ENCODE assay signal across 10 cellular contexts in genomic region chr14:24432259-24433131, GRCh38. TPM values are rescaled to one million over a fixed set of nuclear protein-coding genes. Genes with fewer than 3 reads are reported as not detected.
A peak's percentile ranks its signal among the peaks of the same experiment; 100 is the strongest.
DNase-seq lines count a peak whose midpoint lies in the region; ATAC-seq and TF ChIP-seq lines count a peak whose summit lies in the region.
"Had no signal": no experiment of that assay in that cellular context is flagged by ENCODE, and none has a peak within 500 bp of the region (broad histone marks: within the 10 kb centered on the region; RNA-seq: fewer than 3 reads in every experiment).

No MANE protein-coding gene starts in this region.

- no peaks in the 10 kb centered on the region for H3K27me3 Mint-ChIP-seq in natural killer cell treated with Interleukin-12 subunit alpha and Interleukin-12 subunit beta and Interleukin-15 and Interleukin-18, amount 100 ng/mL, for 72 hours

- H3K27ac ChIP-seq in GM23248 (0 out of 2 replicates have a peak overlapping the region, but pooled peaks have one; percentile 1), substantia nigra (ENCODE audit: low read depth, low read length, poor library complexity, severe bottlenecking) (no peak overlapping the region)
- H3K27ac ChIP-seq: cardiac muscle cell had no signal

- ATAC-seq in natural killer cell treated with Interleukin-12 subunit alpha and Interleukin-12 subunit beta and Interleukin-15 and Interleukin-18, amount 100 ng/mL, for 72 hours = no peak

- in situ Hi-C loops in GM23248 (cut with MboI) = no loop called here

- peaks cover 30 to 43% of the 10 kb centered on the region in 2 donors for H3K4me1 Mint-ChIP-seq in natural killer cell treated with Interleukin-12 subunit alpha and Interleukin-12 subunit beta and Interleukin-15 and Interleukin-18, amount 100 ng/mL, for 72 hours (ENCODE audit: low read depth in 2 of 2)

- no peaks in the 10 kb centered on the region for H3K9me3 ChIP-seq in GM23248 (ENCODE audit: low read depth)

- peak overlapping the region; percentile 97 for H3K4me2 ChIP-seq in GM23248 (ENCODE audit: unreplicated experiment)

- peaks cover 52% of the 10 kb centered on the region for H3K79me2 ChIP-seq in GM23248 (ENCODE audit: insufficient read depth)

- peak overlapping the region; percentile 90 to 92 for H3K27ac Mint-ChIP-seq in natural killer cell treated with Interleukin-12 subunit alpha and Interleukin-12 subunit beta and Interleukin-15 and Interleukin-18, amount 100 ng/mL, for 72 hours

- H4K20me1 ChIP-seq in GM23248 (ENCODE audit: insufficient read depth) = no peaks in the 10 kb centered on the region

- peaks cover 8% of the 10 kb centered on the region for H3K36me3 Mint-ChIP-seq in natural killer cell treated with Interleukin-12 subunit alpha and Interleukin-12 subunit beta and Interleukin-15 and Interleukin-18, amount 100 ng/mL, for 72 hours

- H2AFZ ChIP-seq in GM23248 = no peak overlapping the region

- no peak for DNase-seq in AG04449 (ENCODE audit: low read depth, low spot score)
- DNase-seq in GM23248 = peak; percentile 59
- DNase-seq in choroid plexus epithelial cell (ENCODE audit: low read depth) = no peak
- DNase-seq in natural killer cell treated with Interleukin-12 subunit alpha and Interleukin-12 subunit beta and Interleukin-15 and Interleukin-18, amount 100 ng/mL, for 72 hours (ENCODE audit: low spot score) = no peak
- no peak for DNase-seq in HPDE6-E6E7 (ENCODE audit: extremely low spot score)
- DNase-seq in HCEC 1CT = no peak
- DNase-seq in stimulated activated CD4-positive, alpha-beta T cell treated with anti-CD3 and anti-CD28 coated beads, Interleukin-15, amount 100 ng/mL, for 24 hours = no peak
- no peak for DNase-seq in substantia nigra (lab: John Stamatoyannopoulos, UW)

- H3K4me3 ChIP-seq in AG04449 (ENCODE audit: low read depth, low read length) (peak overlapping the region; percentile 88), GM23248 (peak overlapping the region; percentile 97), choroid plexus epithelial cell (ENCODE audit: low read depth, low read length) (peak overlapping the region; percentile 71)
- H3K4me3 ChIP-seq: cardiac muscle cell had no signal

- peak overlapping the region; percentile 97; the same call in 1 of the 2 replicates for H3K9ac ChIP-seq in GM23248

- H3K9me2 ChIP-seq in GM23248 (ENCODE audit: insufficient read depth) = no peaks in the 10 kb centered on the region

- no peaks in the 10 kb centered on the region for H3K9me3 Mint-ChIP-seq in natural killer cell treated with Interleukin-12 subunit alpha and Interleukin-12 subunit beta and Interleukin-15 and Interleukin-18, amount 100 ng/mL, for 72 hours

- peaks cover 39% of the 10 kb centered on the region for H3F3A ChIP-seq in GM23248 (ENCODE audit: insufficient read depth)

- POLR2A ChIA-PET in AG04449 (lab: Yijun Ruan, JAX) = interaction anchor here (0.7 to 3.1 kb wide), 10 partner anchors 7 to 381 kb away, joined by 3 to 25 read pairs (median 6); partner anchors contain the start of genes CARMIL3, DHRS1, NOP9 and SDR39U1

- no peaks in the 10 kb centered on the region for H3K27me3 ChIP-seq in GM23248 (replicated peaks; ENCODE audit: insufficient read depth)
- H3K27me3 ChIP-seq: cardiac muscle cell had no signal

- no peak overlapping the region for H3K4me3 Mint-ChIP-seq in natural killer cell treated with Interleukin-12 subunit alpha and Interleukin-12 subunit beta and Interleukin-15 and Interleukin-18, amount 100 ng/mL, for 72 hours

- TF ChIP-seq CTCF in AG04449 (IDR thresholded peaks at IDR 0.05; ENCODE audit: insufficient read depth, low read length, missing control alignments) = no peak
- TF ChIP-seq CTCF in choroid plexus epithelial cell (conservative IDR thresholded peaks at IDR 0.05; ENCODE audit: low read depth, low read length) = no peak

- CTCF ChIA-PET in AG04449 (lab: Yijun Ruan, JAX) = interaction anchor here (1.0 to 33.5 kb wide), 25 partner anchors 9 to 376 kb away, joined by 3 to 1633 read pairs (median 8); partner anchors contain the start of genes ADCY4, CIDEB, DHRS1 and LTB4R

- peaks cover 33% of the 10 kb centered on the region for H3K4me1 ChIP-seq in GM23248 (ENCODE audit: insufficient read depth)

- WGBS in GM23248 (ENCODE audit: low coverage in 1 of 2, low lambda C conversion rate in 2 of 2, missing lambda C conversion rate in 2 of 2), 2 experiments = 68 to 70% methylated on average over 20 to 24 of the region's 24 CpGs

- peaks cover 24% of the 10 kb centered on the region for H3K36me3 ChIP-seq in GM23248 (ENCODE audit: low read depth)

RNA-seq across cellular contexts. Expression of gene KHNYN, which starts 2.7 kb away (rescaled TPM):
- total RNA-seq in GM23248 (2014; rRNA removed; shearing (Covaris generic)) = 36.2 and 57.5 TPM in 2 replicates
- 14.4 and 15.3 TPM in 2 replicates for polyA plus RNA-seq in GM23248 (2016; fragmentation: Nextera tagmentation; extraction: Ambion mirVana)
- total RNA-seq in natural killer cell treated with Interleukin-12 subunit alpha and Interleukin-12 subunit beta and Interleukin-15 and Interleukin-18, amount 100 ng/mL, for 72 hours = 10 to 100 TPM; 61.7 to 65.3 TPM

RNA-seq across cellular contexts. Expression of gene CBLN3, which starts 3.0 kb away (rescaled TPM):
- 3.4 and 5.6 TPM in 2 replicates for total RNA-seq in GM23248 (2014; rRNA removed; shearing (Covaris generic))
- polyA plus RNA-seq in GM23248 (2016; fragmentation: Nextera tagmentation; extraction: Ambion mirVana) = 2.4 and 3.1 TPM in 2 replicates
- 10 to 100 TPM in 1 of 2 donors, 1 to 10 TPM in 1; 5.3 to 10.9 TPM for total RNA-seq in natural killer cell treated with Interleukin-12 subunit alpha and Interleukin-12 subunit beta and Interleukin-15 and Interleukin-18, amount 100 ng/mL, for 72 hours
- total RNA-seq: Daoy had no signal

RNA-seq across cellular contexts. Expression of gene SDR39U1, which starts 10.1 kb away (rescaled TPM):
- total RNA-seq in GM23248 (2014; rRNA removed; shearing (Covaris generic)) = 7.7 and 8.3 TPM in 2 replicates
- 41.7 and 44.7 TPM in 2 replicates for polyA plus RNA-seq in GM23248 (2016; fragmentation: Nextera tagmentation; extraction: Ambion mirVana)
- total RNA-seq in natural killer cell treated with Interleukin-12 subunit alpha and Interleukin-12 subunit beta and Interleukin-15 and Interleukin-18, amount 100 ng/mL, for 72 hours = 10 to 100 TPM; 33.2 to 50.7 TPM

RNA-seq across cellular contexts. Expression of gene NYNRIN, which starts 33.7 kb away (rescaled TPM):
- total RNA-seq in GM23248 (2014; rRNA removed; shearing (Covaris generic)) = 3.7 and 4.4 TPM in 2 replicates
- 2.2 and 2.5 TPM in 2 replicates for polyA plus RNA-seq in GM23248 (2016; fragmentation: Nextera tagmentation; extraction: Ambion mirVana)
- total RNA-seq in natural killer cell treated with Interleukin-12 subunit alpha and Interleukin-12 subunit beta and Interleukin-15 and Interleukin-18, amount 100 ng/mL, for 72 hours = under 1 TPM in 1 of 2 donors, not detected in 1; 0.11 TPM
